ENCODE assay signal across 25 cellular contexts in the genomic region with DNA sequence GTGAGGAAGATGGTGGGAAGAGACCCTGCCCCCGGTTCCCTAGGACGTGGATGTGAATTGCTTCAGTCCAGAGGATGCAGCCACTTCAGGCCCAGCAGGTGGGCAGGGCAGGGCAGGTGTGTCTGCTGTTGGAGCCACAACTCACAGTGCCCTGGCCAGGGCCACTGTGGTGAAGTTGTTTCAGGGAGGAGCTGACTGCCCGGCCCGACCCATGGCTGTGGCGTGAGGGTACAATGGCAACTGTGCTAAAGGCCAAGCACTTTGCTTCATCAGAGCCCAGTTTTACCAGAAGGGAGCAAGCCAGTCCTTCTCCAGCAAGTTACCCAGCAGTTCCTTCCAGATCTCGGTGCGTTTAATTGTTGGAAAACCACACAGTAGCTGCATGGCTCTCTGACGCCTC.
"Had no signal": no experiment of that assay in that cellular context is flagged by ENCODE, and none has a peak within 500 bp of the region (broad histone marks: within the 10 kb centered on the region; RNA-seq: fewer than 3 reads in every experiment).

No MANE protein-coding gene starts in this region.

- H3K36me3 ChIP-seq: ascending aorta, Peyer's patch had no signal

- H3K27ac ChIP-seq: ascending aorta, body of pancreas, Peyer's patch, RWPE1 had no signal

- H3K4me3 ChIP-seq: ascending aorta, body of pancreas, Peyer's patch had no signal

- H3K4me1 ChIP-seq: ascending aorta, body of pancreas, Peyer's patch had no signal

- H3K9me3 ChIP-seq: ascending aorta, body of pancreas, Peyer's patch had no signal

- DNase-seq: activated B cell treated with CpG ODN at 0.5 μM for 24 hours; activated CD4-positive, alpha-beta T cell treated with anti-CD3 and anti-CD28 coated beads for 1 hour; activated CD4-positive, alpha-beta T cell treated with anti-CD3 and anti-CD28 coated beads, Interleukin-2, amount 10 ng/mL, durations not matched to agents 24 days and 14 days; activated CD4-positive, alpha-beta T cell treated with anti-CD3 and anti-CD28 coated beads, Interleukin-2, amount 50 U/mL, for 48 hours; activated CD8-positive, alpha-beta memory T cell treated with anti-CD3 and anti-CD28 coated beads, Interleukin-2, amount 10 ng/mL, durations not matched to agents 7 days and 5 days; activated effector memory CD4-positive, alpha-beta T cell treated with Interleukin-2 at 50 U/mL for 16 hours; activated naive CD4-positive, alpha-beta T cell; activated T-cell treated with anti-CD3 and anti-CD28 coated beads, Interleukin-2, amount 50 U/mL, for 24 hours; body of pancreas; Kasumi-1; KBM-7; NCI-H1105 treated with DMSO at 0.1 percent for 48 hours; NCI-H1436 treated with DMSO at 0.1 percent for 48 hours; NCI-H187; NCI-H2081; NCI-H2171 treated with DMSO at 0.1 percent for 48 hours; NCI-H226; NCI-H774; NK-92 treated with Interleukin-12 subunit alpha and Interleukin-12 subunit beta, amount 100 ng/mL, for 24 hours; Peyer's patch; SHP77 treated with DMSO at 0.1 percent for 48 hours; T-helper 17 cell; T1000 had no signal

- ATAC-seq: activated CD8-positive, alpha-beta memory T cell treated with anti-CD3 and anti-CD28 coated beads, Interleukin-2, amount 10 ng/mL, durations not matched to agents 7 days and 5 days; body of pancreas; T-helper 17 cell had no signal

- H3K27me3 ChIP-seq: ascending aorta, body of pancreas, Peyer's patch had no signal
